Comparison of ENCODE assay signal across 1 cellular context in genomic region chr3:47491186-47491585, GRCh38.
TF ChIP-seq lines count a peak whose summit lies in the region.

No MANE protein-coding gene starts in this region.

TF ChIP-seq in GM12878, 131 proteins besides CTCF, POLR2A, EP300 and RAD21 (continued from another document):
- TF ChIP-seq PRDM15 (CRISPR knock-in tag; IDR thresholded peaks at IDR 0.05): no peak
- no peak for TF ChIP-seq SREBF1 (IDR thresholded peaks at IDR 0.05; ENCODE audit: low read length)
- no peak for TF ChIP-seq IKZF2 (IDR thresholded peaks at IDR 0.05)
- TF ChIP-seq FOXK2 (IDR thresholded peaks at IDR 0.05): no peak
- no peak for TF ChIP-seq MEF2B (IDR thresholded peaks at IDR 0.05; ENCODE audit: partially characterized antibody, poor library complexity, severe bottlenecking)
- TF ChIP-seq RELA (IDR thresholded peaks at IDR 0.05; ENCODE audit: borderline replicate concordance, partially characterized antibody): no peak
- TF ChIP-seq BRCA1 (IDR thresholded peaks at IDR 0.05; ENCODE audit: low read depth, low read length): no peak
- no peak for TF ChIP-seq NR2C1 (IDR thresholded peaks at IDR 0.05)
- TF ChIP-seq PBX3 (IDR thresholded peaks at IDR 0.05; ENCODE audit: insufficient replicate concordance, low read depth, low read length): no peak
- TF ChIP-seq RELB (IDR thresholded peaks at IDR 0.05; ENCODE audit: low read depth): no peak
- TF ChIP-seq HDAC2 (IDR thresholded peaks at IDR 0.05): no peak
- no peak for TF ChIP-seq ZZZ3 (IDR thresholded peaks at IDR 0.05; ENCODE audit: control insufficient read depth, insufficient read length, low read depth)
- TF ChIP-seq TCF12 (IDR thresholded peaks at IDR 0.05; ENCODE audit: low read depth, low read length): no peak
- TF ChIP-seq BACH1 (IDR thresholded peaks at IDR 0.05; ENCODE audit: borderline replicate concordance): no peak
- TF ChIP-seq NKRF (conservative IDR thresholded peaks at IDR 0.05): no peak
